In genomic region chr7:101058355-101058754, GRCh38 we compare ENCODE assay signal across 8 cellular contexts. TPM values are rescaled to one million over a fixed set of nuclear protein-coding genes. Genes with fewer than 3 reads are reported as not detected.
A peak's percentile ranks its signal among the peaks of the same experiment; 100 is the strongest.
DNase-seq lines count a peak whose midpoint lies in the region; ATAC-seq and TF ChIP-seq lines count a peak whose summit lies in the region.

No MANE protein-coding gene starts in this region.

- no peaks in the 10 kb centered on the region for H3K9me3 Mint-ChIP-seq in activated CD4-positive, alpha-beta T cell treated with anti-CD3 and anti-CD28 coated beads, Interleukin-2, amount 10 ng/mL, durations not matched to agents 7 days and 5 days
- no peaks in the 10 kb centered on the region for H3K9me3 Mint-ChIP-seq in osteocyte (ENCODE audit: unreplicated experiment)

- H3K27me3 ChIP-seq in right atrium auricular region, result no peaks in the 10 kb centered on the region

- no peaks in the 10 kb centered on the region for H3K9me3 ChIP-seq in right atrium auricular region
- no peaks in the 10 kb centered on the region for H3K9me3 ChIP-seq in mucosa of descending colon

- no peak overlapping the region for H3K4me3 Mint-ChIP-seq in activated CD4-positive, alpha-beta T cell treated with anti-CD3 and anti-CD28 coated beads, Interleukin-2, amount 10 ng/mL, durations not matched to agents 7 days and 5 days
- H3K4me3 Mint-ChIP-seq in osteocyte (ENCODE audit: unreplicated experiment), result no peak overlapping the region

- no peak overlapping the region for H3K27ac ChIP-seq in right atrium auricular region

- H3K27me3 Mint-ChIP-seq in activated CD4-positive, alpha-beta T cell treated with anti-CD3 and anti-CD28 coated beads, Interleukin-2, amount 10 ng/mL, durations not matched to agents 7 days and 5 days, result peaks cover 22% of the 10 kb centered on the region
- peaks cover 53% of the 10 kb centered on the region for H3K27me3 Mint-ChIP-seq in osteocyte (ENCODE audit: unreplicated experiment)

- ATAC-seq in Right ventricle myocardium superior (ENCODE audit: poor library complexity) (peak; percentile 82), mucosa of descending colon (peak; percentile 38), HG03139 (IDR thresholded peaks at IDR 0.05; ENCODE audit: unreplicated experiment) (no peak)

- POLR2A ChIA-PET in activated CD4-positive, alpha-beta T cell treated with anti-CD3 and anti-CD28 coated beads, Interleukin-2, amount 10 ng/mL, durations not matched to agents 7 days and 5 days (lab: Charles Lee), result no interaction called here

- intact Hi-C loops in Right ventricle myocardium superior (cut with DNase I) (loop anchor here (5.0 to 10.0 kb wide), 2 partner anchors 91 to 254 kb away; partner anchors contain the start of gene MUC12), mucosa of descending colon (cut with DNase I, micrococcal nuclease) (loop anchor here (5.0 kb wide), 1 partner anchor 161 kb away; the partner anchor contains the start of gene ACHE (in 2 of the 2))

- no peak overlapping the region for H3K27ac Mint-ChIP-seq in activated CD4-positive, alpha-beta T cell treated with anti-CD3 and anti-CD28 coated beads, Interleukin-2, amount 10 ng/mL, durations not matched to agents 7 days and 5 days
- H3K27ac Mint-ChIP-seq in osteocyte (ENCODE audit: unreplicated experiment), result no peak overlapping the region

- TF ChIP-seq CTCF in right atrium auricular region (IDR thresholded peaks at IDR 0.05) (no peak), mucosa of descending colon (IDR thresholded peaks at IDR 0.05) (no peak), osteocyte (IDR thresholded peaks at IDR 0.05) (no peak)

- DNase-seq in Right ventricle myocardium superior (peak; percentile 76), right atrium auricular region (ENCODE audit: low spot score) (no peak), ecto neural progenitor cell (ENCODE audit: low spot score) (peak; percentile 86), mucosa of descending colon (peak in 2 of 3 donors; percentile 64 to 70), stromal cell of bone marrow (ENCODE audit: low read depth) (peak; percentile 18), osteocyte (ENCODE audit: extremely low spot score, unreplicated experiment) (no peak)
- peak; percentile 65 for DNase-seq in activated CD4-positive, alpha-beta T cell treated with anti-CD3 and anti-CD28 coated beads, Interleukin-2, amount 10 ng/mL, durations not matched to agents 7 days and 5 days

- H3K36me3 Mint-ChIP-seq in activated CD4-positive, alpha-beta T cell treated with anti-CD3 and anti-CD28 coated beads, Interleukin-2, amount 10 ng/mL, durations not matched to agents 7 days and 5 days (ENCODE audit: low read depth), result no peaks in the 10 kb centered on the region
- H3K36me3 Mint-ChIP-seq in osteocyte (ENCODE audit: unreplicated experiment), result no peaks in the 10 kb centered on the region

- H3K4me3 ChIP-seq in right atrium auricular region (no peak overlapping the region), mucosa of descending colon (no peak overlapping the region)

- peaks cover 1% of the 10 kb centered on the region for H3K4me1 Mint-ChIP-seq in activated CD4-positive, alpha-beta T cell treated with anti-CD3 and anti-CD28 coated beads, Interleukin-2, amount 10 ng/mL, durations not matched to agents 7 days and 5 days
- no peaks in the 10 kb centered on the region for H3K4me1 Mint-ChIP-seq in osteocyte (ENCODE audit: unreplicated experiment)

- CTCF ChIA-PET in activated CD4-positive, alpha-beta T cell treated with anti-CD3 and anti-CD28 coated beads, Interleukin-2, amount 10 ng/mL, durations not matched to agents 7 days and 5 days (lab: Charles Lee), result interaction anchor here (1.0 to 2.2 kb wide), 5 partner anchors 11 to 163 kb away, joined by 3 to 10 read pairs (median 3); partner anchors contain the start of gene ACHE

- no peaks in the 10 kb centered on the region for H3K4me1 ChIP-seq in right atrium auricular region
- no peaks in the 10 kb centered on the region for H3K4me1 ChIP-seq in mucosa of descending colon (ENCODE audit: low read depth)

- H3K36me3 ChIP-seq in right atrium auricular region (no peaks in the 10 kb centered on the region), mucosa of descending colon (ENCODE audit: low read depth) (no peaks in the 10 kb centered on the region)

RNA-seq across cellular contexts. Expression of gene TRIM56, which starts 26.9 kb away (rescaled TPM):
- total RNA-seq in Right ventricle myocardium superior, result 16.7 TPM
- total RNA-seq in right atrium auricular region, result 10 to 100 TPM; 10.2 to 15.2 TPM
- 10 to 100 TPM; 54.2 to 72.3 TPM for total RNA-seq in activated CD4-positive, alpha-beta T cell treated with anti-CD3 and anti-CD28 coated beads, Interleukin-2, amount 10 ng/mL, durations not matched to agents 7 days and 5 days
- 10 to 100 TPM; 47.9 to 55.3 (median 53.9) TPM for total RNA-seq in mucosa of descending colon
- 36.5 and 42.2 TPM in 2 replicates for total RNA-seq in osteocyte

RNA-seq across cellular contexts. Expression of gene MUC17, which starts 38.5 kb away (rescaled TPM):
- not detected for total RNA-seq in Right ventricle myocardium superior
- not detected for total RNA-seq in right atrium auricular region
- total RNA-seq in activated CD4-positive, alpha-beta T cell treated with anti-CD3 and anti-CD28 coated beads, Interleukin-2, amount 10 ng/mL, durations not matched to agents 7 days and 5 days, result not detected
- total RNA-seq in mucosa of descending colon, result 10 to 100 TPM; 12.4 to 28.4 (median 22.2) TPM
- not detected in 2 replicates for total RNA-seq in osteocyte

Comparison
In these comparisons a context has a peak if more than half of its experiments do, and no peak if none do; other contexts are left out.
1. DNase-seq: peak in Right ventricle myocardium superior (single experiment), activated CD4-positive, alpha-beta T cell treated with anti-CD3 and anti-CD28 coated beads, Interleukin-2, amount 10 ng/mL, durations not matched to agents 7 days and 5 days (single experiment), ecto neural progenitor cell (single experiment), mucosa of descending colon (2 of 3) and stromal cell of bone marrow (single experiment); none in right atrium auricular region (single experiment) and osteocyte (single experiment).
2. RNA of gene MUC17, which starts 38.5 kb away (total RNA-seq): 12.4 to 28.4 TPM in mucosa of descending colon; not detected in Right ventricle myocardium superior (single experiment), not detected in right atrium auricular region, not detected in activated CD4-positive, alpha-beta T cell treated with anti-CD3 and anti-CD28 coated beads, Interleukin-2, amount 10 ng/mL, durations not matched to agents 7 days and 5 days and not detected in osteocyte; every median in the first group is over 10 times any median in the second.